ENCODE assay signal across 8 cellular contexts in the genomic region with DNA sequence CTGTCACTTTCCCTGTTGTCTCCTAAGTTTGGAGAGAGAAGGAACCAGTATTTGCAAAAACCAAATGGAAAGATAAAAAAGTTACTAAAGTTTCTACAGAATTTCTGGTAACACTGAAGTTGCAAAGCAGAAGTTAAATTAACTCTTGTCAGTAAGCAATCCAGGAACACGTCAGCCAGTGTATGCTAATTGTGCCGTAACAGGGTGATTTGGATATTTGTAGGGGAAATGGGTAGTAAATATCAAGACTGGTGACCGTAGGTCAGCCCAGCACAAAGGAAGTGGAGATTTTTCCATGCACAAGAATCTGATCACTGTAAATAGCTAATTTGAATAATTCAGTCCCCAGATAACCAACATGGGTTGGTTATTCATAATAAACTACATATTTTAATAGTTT. TPM values are rescaled to one million over a fixed set of nuclear protein-coding genes. Genes with fewer than 3 reads are reported as not detected.
DNase-seq lines count a peak whose midpoint lies in the region; ATAC-seq, FAIRE-seq and TF ChIP-seq lines count a peak whose summit lies in the region.

No MANE protein-coding gene starts in this region.

- H3K18ac ChIP-seq in mesendoderm (ENCODE audit: low read length) = no peak overlapping the region

- H4K8ac ChIP-seq in mesendoderm (ENCODE audit: low read depth, low read length) = no peak overlapping the region

- no peak for DNase-seq in GM12864 (ENCODE audit: low read depth)
- DNase-seq in NAMALWA (ENCODE audit: low spot score) = peak; percentile 63
- no peak for DNase-seq in K562 (ENCODE audit: extremely low read depth in 1 of 4, low spot score in 3 of 4)
- no peak for DNase-seq in mesendoderm
- no peak for DNase-seq in NCI-H226
- no peak for DNase-seq in DMS153 treated with DMSO at 0.1 percent for 48 hours (lab: John Stamatoyannopoulos, UW; ENCODE audit: unreplicated experiment)
- no peak for DNase-seq in retina

- H3K9ac ChIP-seq in K562 (ENCODE audit: insufficient read depth in 1 of 2, low read depth in 2 of 2, low read length in 2 of 2) = peak overlapping the region in 1 of 2 experiments; percentile 94; a peak in 3 of 4 replicates
- H3K9ac ChIP-seq in mesendoderm (ENCODE audit: low read length) = peak overlapping the region; percentile 1

- H3K56ac ChIP-seq in mesendoderm (ENCODE audit: low read length) = no peak overlapping the region

- no peak overlapping the region for H3K4ac ChIP-seq in mesendoderm (ENCODE audit: low read depth, low read length)

- FAIRE-seq in K562 (lab: Jason Lieb, UNC) = peak; percentile 40

- no peak overlapping the region for H2BK15ac ChIP-seq in mesendoderm (replicated peaks; ENCODE audit: low read depth)

- H3K4me1 ChIP-seq in K562 (replicated peaks in 1 of 2; ENCODE audit: control insufficient read depth in 2 of 2, insufficient read depth in 2 of 2, low read length in 2 of 2) (peaks cover 22 to 24% of the 10 kb centered on the region in 2 experiments), mesendoderm (ENCODE audit: control insufficient read depth, low read depth, low read length) (peaks cover 3% of the 10 kb centered on the region)

- TF ChIP-seq CTCF in GM12864 (IDR thresholded peaks at IDR 0.05; ENCODE audit: low read depth, low read length, missing control alignments) = no peak
- TF ChIP-seq CTCF in K562 (IDR thresholded peaks at IDR 0.05 in 2 of 3, conservative IDR thresholded peaks at IDR 0.05 in 1 of 3; ENCODE audit: insufficient read depth in 2 of 3, low read depth in 1 of 3, low read length in 3 of 3) = no peak

- H3K27me3 ChIP-seq in K562 (ENCODE audit: control insufficient read depth in 2 of 2, insufficient read depth in 2 of 2, low read length in 2 of 2) (no peaks in the 10 kb centered on the region), mesendoderm (ENCODE audit: insufficient read depth, low read length, poor library complexity) (no peaks in the 10 kb centered on the region)

- H2BK120ac ChIP-seq in mesendoderm (ENCODE audit: low read depth, low read length) = no peak overlapping the region

- H2AFZ ChIP-seq in K562 (ENCODE audit: low read depth, low read length) = no peak overlapping the region

- no peak overlapping the region for H2AK5ac ChIP-seq in mesendoderm (ENCODE audit: low read length)

- H3K27ac ChIP-seq in K562 (ENCODE audit: extremely low read depth, low read depth, low read length) (peak overlapping the region; percentile 95), mesendoderm (ENCODE audit: low read depth, low read length) (no peak overlapping the region)

- no peaks in the 10 kb centered on the region for H4K20me1 ChIP-seq in K562 (replicated peaks; ENCODE audit: control insufficient read depth, insufficient read depth, low read length)

- no peaks in the 10 kb centered on the region for H3K9me3 ChIP-seq in K562 (replicated peaks; ENCODE audit: control insufficient read depth, insufficient read depth, low read depth, low read length)

- TF ChIP-seq EP300 in K562 (IDR thresholded peaks at IDR 0.05; ENCODE audit: low read length) = no peak

- H2BK5ac ChIP-seq in mesendoderm (ENCODE audit: low read length) = no peak overlapping the region

- CTCF ChIA-PET in K562 (lab: Yijun Ruan, JAX; ENCODE audit: low intra/inter-chr PET ratio) = no interaction called here

- no peak for TF ChIP-seq POLR2A in K562 (conservative IDR thresholded peaks at IDR 0.05)

- in situ Hi-C loops in K562 (cut with MboI) = loop anchor here (25.0 kb wide), 1 partner anchor 1157 kb away; no protein-coding TSS in a partner anchor

- H3K4me2 ChIP-seq in K562 (ENCODE audit: insufficient read depth, low read length) (peak overlapping the region; percentile 95), mesendoderm (ENCODE audit: low read length) (no peak overlapping the region)

- H3K79me1 ChIP-seq in mesendoderm (ENCODE audit: low read length) = peaks cover 3% of the 10 kb centered on the region

- peaks cover 36% of the 10 kb centered on the region for H3K36me3 ChIP-seq in K562 (ENCODE audit: control insufficient read depth, insufficient read depth, low read length)
- no peaks in the 10 kb centered on the region for H3K36me3 ChIP-seq in mesendoderm (ENCODE audit: control insufficient read depth, insufficient read depth, low read length)

- no TSS peak for BruUV-seq in K562 (replicated peaks; lab: Mats Ljungman, UMichigan)

- ATAC-seq in K562 = no peak
- no peak for ATAC-seq in GM18858 (IDR thresholded peaks at IDR 0.05; ENCODE audit: unreplicated experiment)

- POLR2A ChIA-PET in K562 (lab: Yijun Ruan, JAX) = interaction anchor here (0.9 to 1.2 kb wide), 2 partner anchors 12 to 370 kb away, joined by 3 to 9 read pairs; a partner anchor contains a TSS

- H3K23ac ChIP-seq in mesendoderm (ENCODE audit: low read length) = no peak overlapping the region

- 6% methylated on average over 3 of the region's 3 CpGs for WGBS in K562 (ENCODE audit: insufficient coverage, low coverage, missing lambda C conversion rate)
- no CpG with 5 or more reads among the region's 3 CpGs for WGBS in mesendoderm (ENCODE audit: extremely low coverage, insufficient coverage, low lambda C conversion rate)

- no peak for TF ChIP-seq RAD21 in K562 (CRISPR knock-in tag; conservative IDR thresholded peaks at IDR 0.05 in 1 of 2, IDR thresholded peaks at IDR 0.05 in 1 of 2)

- H3K79me2 ChIP-seq in K562 (ENCODE audit: control insufficient read depth, insufficient read depth, low read length) (peaks cover 83% of the 10 kb centered on the region), mesendoderm (ENCODE audit: control insufficient read depth, insufficient read depth, low read length) (peaks cover 9% of the 10 kb centered on the region)

- H3K4me3 ChIP-seq in GM12864 (ENCODE audit: low read depth, low read length) = peak overlapping the region; percentile 92
- peak overlapping the region; percentile 99 for H3K4me3 ChIP-seq in K562
- H3K4me3 ChIP-seq in mesendoderm (ENCODE audit: low read length) = no peak overlapping the region

- H3K9me1 ChIP-seq in K562 (ENCODE audit: control insufficient read depth, insufficient read depth, low read length) = no peaks in the 10 kb centered on the region

- intact Hi-C loops in K562 (cut with micrococcal nuclease) = loop anchor here (10.0 kb wide), 1 partner anchor 365 kb away; a partner anchor contains a TSS

- H4K5ac ChIP-seq in mesendoderm (ENCODE audit: low read length) = no peak overlapping the region

TF ChIP-seq in K562, 482 proteins besides CTCF, POLR2A, EP300 and RAD21 (continues in another document):
- TF ChIP-seq HIVEP1 (CRISPR knock-in tag; IDR thresholded peaks at IDR 0.05) = no peak
- TF ChIP-seq, protein P1, sequence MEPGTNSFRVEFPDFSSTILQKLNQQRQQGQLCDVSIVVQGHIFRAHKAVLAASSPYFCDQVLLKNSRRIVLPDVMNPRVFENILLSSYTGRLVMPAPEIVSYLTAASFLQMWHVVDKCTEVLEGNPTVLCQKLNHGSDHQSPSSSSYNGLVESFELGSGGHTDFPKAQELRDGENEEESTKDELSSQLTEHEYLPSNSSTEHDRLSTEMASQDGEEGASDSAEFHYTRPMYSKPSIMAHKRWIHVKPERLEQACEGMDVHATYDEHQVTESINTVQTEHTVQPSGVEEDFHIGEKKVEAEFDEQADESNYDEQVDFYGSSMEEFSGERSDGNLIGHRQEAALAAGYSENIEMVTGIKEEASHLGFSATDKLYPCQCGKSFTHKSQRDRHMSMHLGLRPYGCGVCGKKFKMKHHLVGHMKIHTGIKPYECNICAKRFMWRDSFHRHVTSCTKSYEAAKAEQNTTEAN (CRISPR knock-in tag; IDR thresholded peaks at IDR 0.05) = no peak
- no peak for TF ChIP-seq PURB (CRISPR knock-in tag; IDR thresholded peaks at IDR 0.05; ENCODE audit: low read depth)

RNA-seq across cellular contexts. Expression of a gene that starts 2.3 kb away (rescaled TPM):
- 6.1 and 9.5 TPM in 2 replicates for total RNA-seq in K562 (2011; cell fraction: chromatin; rRNA removed; ENCODE audit: low replicate concordance)
- total RNA-seq in K562 (2011; cell fraction: nucleolus; rRNA removed) = 15.8 and 17.9 TPM in 2 replicates
- 8.5 and 10.2 TPM in 2 replicates for total RNA-seq in K562 (2011; cell fraction: nucleoplasm; rRNA removed)
- total RNA-seq in K562 (2014; rRNA removed) (32.0 and 35.2 TPM in 2 replicates), K562 (2014; rRNA removed; fragmentation: Illumina TruSeq; extraction: Trizol) (13.5 and 16.0 TPM in 2 replicates), K562 (2015; rRNA removed; fragmentation: Illumina TruSeq; extraction: Trizol) (16.8 and 18.6 TPM in 2 replicates), K562 (2021) (23.9 and 27.3 TPM in 2 replicates)
- polyA plus RNA-seq in K562 (2011; rRNA removed) (12.9 and 13.7 TPM in 2 replicates), K562 (2014; fragmentation: Illumina TruSeq; extraction: Trizol) (15.5 and 17.5 TPM in 2 replicates), K562 (2014; fragmentation: Nextera tagmentation; extraction: Ambion mirVana) (1 to 10 TPM; 2.6 to 3.0 TPM), K562 (2014; rRNA removed) (21.0 and 21.9 TPM in 2 replicates)
- polyA plus RNA-seq in K562 (2011; cell fraction: cytosol; rRNA removed) = 5.9 and 6.8 TPM in 2 replicates
- 10.1 and 11.6 TPM in 2 replicates for polyA plus RNA-seq in K562 (2011; cell fraction: nucleus; rRNA removed)
- polyA plus RNA-seq in K562 (2012) = 22.9 and 24.9 TPM in 2 replicates
- polyA minus RNA-seq in K562 (2011; rRNA and poly(A)+ RNA removed) = 8.8 and 9.9 TPM in 2 replicates
- 5.1 and 8.9 TPM in 2 replicates for polyA minus RNA-seq in K562 (2011; cell fraction: cytosol; rRNA and poly(A)+ RNA removed)
- 13.9 and 27.3 TPM in 2 replicates for polyA minus RNA-seq in K562 (2011; cell fraction: nucleus; rRNA and poly(A)+ RNA removed)
- polyA plus RNA-seq in mesendoderm (2013, experiment 1 of 2) = 7.9 TPM
- 7.8 TPM for polyA plus RNA-seq in mesendoderm (2013, experiment 2 of 2)

RNA-seq across cellular contexts. Expression of a gene that starts 23.5 kb away (rescaled TPM):
- 0.65 and 0.70 TPM in 2 replicates for total RNA-seq in K562 (2011; cell fraction: chromatin; rRNA removed; ENCODE audit: low replicate concordance)
- total RNA-seq in K562 (2011; cell fraction: nucleolus; rRNA removed) = 0.53 TPM in 1 of 2 replicates, not detected in the other
- total RNA-seq in K562 (2011; cell fraction: nucleoplasm; rRNA removed) = 0.44 and 0.53 TPM in 2 replicates
- 0.08 TPM in 1 of 2 replicates, not detected in the other for total RNA-seq in K562 (2014; rRNA removed)
- total RNA-seq in K562 (2014; rRNA removed; fragmentation: Illumina TruSeq; extraction: Trizol) = 0.73 and 0.76 TPM in 2 replicates
- 0.15 and 0.22 TPM in 2 replicates for total RNA-seq in K562 (2015; rRNA removed; fragmentation: Illumina TruSeq; extraction: Trizol)
- total RNA-seq in K562 (2021) = 0.35 TPM in 1 of 2 replicates, not detected in the other
- polyA plus RNA-seq in K562 (2011; rRNA removed) = 0.35 and 0.40 TPM in 2 replicates
- 0.07 and 0.46 TPM in 2 replicates for polyA plus RNA-seq in K562 (2011; cell fraction: cytosol; rRNA removed)
- polyA plus RNA-seq in K562 (2011; cell fraction: nucleus; rRNA removed) = 0.63 and 0.65 TPM in 2 replicates
- 0.16 and 0.44 TPM in 2 replicates for polyA plus RNA-seq in K562 (2012)
- 0.40 and 0.62 TPM in 2 replicates for polyA plus RNA-seq in K562 (2014; fragmentation: Illumina TruSeq; extraction: Trizol)
- polyA plus RNA-seq in K562 (2014; fragmentation: Nextera tagmentation; extraction: Ambion mirVana) = under 1 TPM; 0.22 to 0.35 TPM
- polyA plus RNA-seq in K562 (2014; rRNA removed) = 0.24 TPM in 1 of 2 replicates, not detected in the other
- 0.72 TPM in 1 of 2 replicates, not detected in the other for polyA minus RNA-seq in K562 (2011; rRNA and poly(A)+ RNA removed)
- not detected in 2 replicates for polyA minus RNA-seq in K562 (2011; cell fraction: cytosol; rRNA and poly(A)+ RNA removed)
- 0.78 TPM in 1 of 2 replicates, not detected in the other for polyA minus RNA-seq in K562 (2011; cell fraction: nucleus; rRNA and poly(A)+ RNA removed)
- polyA plus RNA-seq in mesendoderm (2013, experiment 1 of 2) = 10.5 TPM
- 10.0 TPM for polyA plus RNA-seq in mesendoderm (2013, experiment 2 of 2)
